Comparison of ENCODE assay signal across 9 cellular contexts in the genomic region with DNA sequence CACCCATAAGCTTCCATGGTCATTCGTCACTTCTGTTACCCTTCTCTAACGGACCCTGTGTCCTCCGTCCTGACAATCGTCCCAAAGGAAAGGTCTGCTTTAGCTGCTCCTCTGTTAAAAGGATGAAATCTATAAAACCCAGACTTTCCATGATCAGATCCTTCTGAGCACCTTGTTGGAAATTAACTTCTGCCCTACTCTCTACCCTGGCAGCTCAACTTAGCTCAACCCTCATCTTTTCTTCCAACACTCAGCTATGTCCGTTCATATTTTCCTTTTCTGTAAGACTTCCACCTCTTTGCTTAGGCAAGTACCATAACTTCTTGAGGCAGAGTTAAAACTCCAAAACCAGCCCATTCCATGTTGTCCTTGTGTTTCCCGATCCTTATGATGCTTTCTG.
"Had no signal": no experiment of that assay in that cellular context is flagged by ENCODE, and none has a peak within 500 bp of the region (broad histone marks: within the 10 kb centered on the region; RNA-seq: fewer than 3 reads in every experiment).

No MANE protein-coding gene starts in this region.

- H3K27me3 ChIP-seq: ascending aorta, gastrocnemius medialis, stomach had no signal

- H3K27ac ChIP-seq: ascending aorta, gastrocnemius medialis, stomach, thoracic aorta had no signal

- H3K9me3 ChIP-seq: ascending aorta, gastrocnemius medialis, thoracic aorta had no signal

- H3K4me3 ChIP-seq: ascending aorta, gastrocnemius medialis, stomach, thoracic aorta had no signal

- DNase-seq: activated CD4-positive, alpha-beta T cell treated with anti-CD3 and anti-CD28 coated beads for 48 hours; activated naive CD4-positive, alpha-beta T cell; gastrocnemius medialis; kidney glomerular epithelial cell; stimulated activated CD4-positive, alpha-beta T cell treated with anti-CD3 and anti-CD28 coated beads, Interleukin-1b, Interleukin-23, amount 100 ng/mL, for 48 hours; stomach had no signal

- FAIRE-seq: bronchial epithelial cell had no signal

- H3K4me1 ChIP-seq: gastrocnemius medialis, stomach had no signal

- H3K36me3 ChIP-seq: ascending aorta, gastrocnemius medialis, stomach, thoracic aorta had no signal
